In the genomic region with DNA sequence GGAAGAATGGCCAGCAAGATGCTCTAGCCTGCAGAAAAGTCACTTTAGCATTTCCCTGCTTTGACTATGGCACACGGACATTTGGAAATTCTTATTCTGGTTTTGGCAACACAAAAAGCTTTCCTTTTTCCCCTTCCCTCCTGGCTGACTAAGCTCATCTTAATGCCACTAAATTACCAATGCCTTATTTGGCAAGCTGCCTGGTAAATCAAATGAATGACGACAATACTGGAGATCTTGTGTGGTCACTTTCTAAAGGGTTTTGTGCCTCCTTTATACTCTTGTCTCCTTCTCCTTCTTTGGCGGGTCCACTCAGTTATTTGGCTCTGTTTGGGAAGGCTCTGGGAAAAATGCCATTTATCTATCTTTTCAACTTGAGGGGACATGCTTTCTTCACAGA, we compare ENCODE assay signal across 15 cellular contexts. TPM values are rescaled to one million over a fixed set of nuclear protein-coding genes. Genes with fewer than 3 reads are reported as not detected.
A peak's percentile ranks its signal among the peaks of the same experiment; 100 is the strongest.
DNase-seq lines count a peak whose midpoint lies in the region; ATAC-seq, FAIRE-seq and TF ChIP-seq lines count a peak whose summit lies in the region.
"Had no signal": no experiment of that assay in that cellular context is flagged by ENCODE, and none has a peak within 500 bp of the region (broad histone marks: within the 10 kb centered on the region; RNA-seq: fewer than 3 reads in every experiment).

No MANE protein-coding gene starts in this region.

- FAIRE-seq in islet of Langerhans (lab: Jason Lieb, UNC) (peak; percentile 82), GM12892 (lab: Jason Lieb, UNC) (no peak)
- FAIRE-seq: K562, small intestine had no signal

- DNase-seq in DMS 273 (lab: John Stamatoyannopoulos, UW; ENCODE audit: unreplicated experiment) (peak; percentile 81), HT1080 (ENCODE audit: low read depth) (peak; percentile 61), amniotic stem cell (lab: John Stamatoyannopoulos, UW) (peak; percentile 69), GM12892 (ENCODE audit: insufficient read length) (no peak)
- no peak for DNase-seq in activated CD4-positive, alpha-beta T cell treated with anti-CD3 and anti-CD28 coated beads for 4 hours
- DNase-seq: adrenal gland, DMS53, endodermal cell, NCI-H526 treated with DMSO at 0.1 percent for 48 hours, small intestine had no signal

- ATAC-seq in GM21717 (IDR thresholded peaks at IDR 0.05; ENCODE audit: unreplicated experiment) (no peak), HG03354 (IDR thresholded peaks at IDR 0.05; ENCODE audit: poor library complexity, severe bottlenecking, unreplicated experiment) (no peak)
- ATAC-seq: K562 had no signal

- TF ChIP-seq POLR2A in GM12892 (IDR thresholded peaks at IDR 0.05; ENCODE audit: low read depth, low read length) = no peak

RNA-seq across cellular contexts. Expression of a gene that starts 34.9 kb away (rescaled TPM):
- not detected in 2 replicates for total RNA-seq in HT1080 (2014; rRNA removed; shearing (Covaris generic))
- polyA plus RNA-seq in HT1080 (2015; cell fraction: cytosol; rRNA removed) = 0.02 and 0.05 TPM in 2 replicates
- not detected in 2 replicates for polyA plus RNA-seq in HT1080 (2015; cell fraction: nucleus; rRNA removed)
- not detected for polyA plus RNA-seq in GM12892 (2012; ENCODE audit: missing spikeins)
- total RNA-seq: K562, myocyte had no signal
- polyA plus RNA-seq: K562 had no signal

Comparison
In these comparisons a context has a peak if more than half of its experiments do, and no peak if none do; other contexts are left out.
1. DNase-seq: peak in DMS 273 (single experiment), HT1080 (single experiment) and amniotic stem cell (single experiment); none in activated CD4-positive, alpha-beta T cell treated with anti-CD3 and anti-CD28 coated beads for 4 hours (0 of 2) and GM12892 (single experiment).